In the genomic region with DNA sequence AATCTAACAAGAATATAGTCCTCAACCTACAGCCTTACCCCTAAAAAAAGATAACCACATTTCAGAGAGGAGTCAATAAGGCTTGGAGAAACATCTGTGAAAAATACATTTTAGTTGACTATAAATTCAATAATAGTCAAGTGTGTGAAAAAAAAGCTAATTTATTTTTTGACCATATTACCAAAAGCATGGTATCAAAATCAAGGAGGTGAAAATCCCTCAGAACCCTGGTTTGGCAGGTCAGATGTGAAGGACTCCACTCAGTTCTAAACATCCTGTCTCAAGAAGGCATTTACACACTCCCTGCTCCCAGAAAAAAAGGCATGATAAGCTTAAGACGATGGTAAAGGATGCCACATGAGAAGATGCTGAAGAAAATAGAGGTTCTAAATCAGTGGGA, we compare ENCODE assay signal across 9 cellular contexts.
"Had no signal": no experiment of that assay in that cellular context is flagged by ENCODE, and none has a peak within 500 bp of the region (broad histone marks: within the 10 kb centered on the region; RNA-seq: fewer than 3 reads in every experiment).

No MANE protein-coding gene starts in this region.

- H2AFZ ChIP-seq: GM23248, GM23338 had no signal

- H3K4me1 ChIP-seq: HAP-1 had no signal

- H3K9me3 ChIP-seq: HAP-1 had no signal

- H3K4me3 ChIP-seq: GM23248, GM23338, HAP-1 had no signal

- ATAC-seq: GM23338, HCT116 had no signal

- H3K9ac ChIP-seq: GM23248 had no signal

- H3K36me3 ChIP-seq: HAP-1 had no signal

- DNase-seq: GM23248, GOT3, H7, H9, HCEC 1CT, HFFc6 had no signal

- H3K4me2 ChIP-seq: GM23338 had no signal

- H3K27ac ChIP-seq: GM23248 had no signal
